1 cellular context compared by ENCODE assay signal in genomic region chr10:86734209-86734988, GRCh38.
TF ChIP-seq lines count a peak whose summit lies in the region.

No MANE protein-coding gene starts in this region.

TF ChIP-seq in GM23338, 12 proteins besides CTCF, POLR2A, EP300 and RAD21 (continued from another document):
- TF ChIP-seq REST (IDR thresholded peaks at IDR 0.05; ENCODE audit: unreplicated experiment) (no peak), JUNB (IDR thresholded peaks at IDR 0.05; ENCODE audit: unreplicated experiment) (no peak)
